19 cellular contexts compared by ENCODE assay signal in the genomic region with DNA sequence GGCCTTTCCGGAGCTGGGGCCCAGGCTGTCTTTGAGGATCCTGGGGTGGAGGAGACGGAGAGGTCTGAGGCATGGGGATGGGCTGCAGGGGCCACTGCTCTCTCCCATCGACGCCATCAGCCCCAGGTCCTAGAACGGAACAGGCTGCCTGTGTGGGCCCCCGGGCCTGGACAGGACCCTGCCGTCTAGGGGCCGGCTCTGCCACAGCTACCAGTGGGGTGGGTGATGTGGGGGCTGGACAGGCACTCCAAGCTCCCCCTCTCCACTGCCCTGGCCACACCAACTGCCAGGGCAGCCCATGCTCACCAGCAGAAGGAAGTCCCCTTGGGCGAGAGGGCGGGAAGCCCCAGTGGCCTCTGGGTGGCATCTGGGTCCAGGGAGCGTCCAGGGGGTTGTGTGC. TPM values are rescaled to one million over a fixed set of nuclear protein-coding genes. Genes with fewer than 3 reads are reported as not detected.
DNase-seq lines count a peak whose midpoint lies in the region; TF ChIP-seq lines count a peak whose summit lies in the region.
"Had no signal": no experiment of that assay in that cellular context is flagged by ENCODE, and none has a peak within 500 bp of the region (broad histone marks: within the 10 kb centered on the region; RNA-seq: fewer than 3 reads in every experiment).

No MANE protein-coding gene starts in this region.

- H4K20me1 ChIP-seq in BLaER1: no peaks in the 10 kb centered on the region

- DNase-seq in neuronal stem cell (ENCODE audit: low spot score) (no peak), spleen (no peak), NCI-H2227 (lab: John Stamatoyannopoulos, UW; ENCODE audit: unreplicated experiment) (no peak)
- DNase-seq: AML-193; Caco-2; Calu3; CD4-positive, alpha-beta T cell; CD8-positive, alpha-beta T cell; DMS53; DMS79; DND-41; EL; GDM1 had no signal

- peak overlapping the region; percentile 87 for H2BK15ac ChIP-seq in neuronal stem cell (ENCODE audit: low read length)

- no peak overlapping the region for H3K23ac ChIP-seq in neuronal stem cell (ENCODE audit: low read depth, low read length, poor library complexity)

- H3K4me1 ChIP-seq in BLaER1 (peaks cover 68% of the 10 kb centered on the region), HEK293 (ENCODE audit: control insufficient read depth, insufficient read depth, low read length) (peaks cover 14% of the 10 kb centered on the region), neuronal stem cell (ENCODE audit: control insufficient read depth in 2 of 2, insufficient read depth in 1 of 2, low read depth in 1 of 2, low read length in 2 of 2) (peaks cover 3 to 22% of the 10 kb centered on the region in 2 donors), spleen (peaks cover 0 to 14% (median 9%) of the 10 kb centered on the region in 6 donors)
- H3K4me1 ChIP-seq: A549, Caco-2 had no signal

- H3K79me1 ChIP-seq in neuronal stem cell (ENCODE audit: low read depth, low read length): no peaks in the 10 kb centered on the region

- WGBS in neuronal stem cell (ENCODE audit: extremely low coverage in 2 of 2, insufficient read length in 2 of 2, insufficient replicate concordance in 1 of 2), 2 donors: no CpG with 5 or more reads among the region's 11 CpGs
- 67 to 82% (median 81%) methylated on average over 9 to 11 of the region's 11 CpGs for WGBS in spleen, 5 donors

- H3K4ac ChIP-seq in neuronal stem cell (ENCODE audit: low read length): no peak overlapping the region

- CTCF ChIA-PET in HEK293 (lab: Yijun Ruan, JAX): interaction anchor here (0.6 to 3.4 kb wide), 5 partner anchors 23 to 279 kb away, joined by 3 to 20 read pairs (median 4); no protein-coding TSS in a partner anchor

- H2AK5ac ChIP-seq in neuronal stem cell (ENCODE audit: low read depth, low read length): peak overlapping the region; percentile 83

- TF ChIP-seq POLR2A in spleen (IDR thresholded peaks at IDR 0.05): no peak

- H3K9me3 ChIP-seq in BLaER1 (no peaks in the 10 kb centered on the region), HEK293 (ENCODE audit: control insufficient read depth, insufficient read depth, low read depth, low read length) (no peaks in the 10 kb centered on the region), neuronal stem cell (replicated peaks in 1 of 2; ENCODE audit: control insufficient read depth in 2 of 2, insufficient read depth in 1 of 2, low read depth in 1 of 2, low read length in 2 of 2) (no peaks in the 10 kb centered on the region), spleen (no peaks in the 10 kb centered on the region)
- H3K9me3 ChIP-seq: A549, Caco-2 had no signal

- peak overlapping the region; percentile 67 for H3K14ac ChIP-seq in neuronal stem cell (ENCODE audit: low read length)

- intact Hi-C loops in spleen (cut with DNase I; ENCODE audit: low total_unique reads): no loop called here

- H3K4me3 ChIP-seq in BLaER1: no peak overlapping the region
- no peak overlapping the region for H3K4me3 ChIP-seq in HEK293 (ENCODE audit: low read depth, low read length)
- no peak overlapping the region for H3K4me3 ChIP-seq in neuronal stem cell (ENCODE audit: low read length in 2 of 2)
- H3K4me3 ChIP-seq in spleen: no peak overlapping the region
- H3K4me3 ChIP-seq: A549, GM12878 had no signal

- peak overlapping the region; percentile 7 for H2BK5ac ChIP-seq in neuronal stem cell (ENCODE audit: low read length)

- H2AFZ ChIP-seq in neuronal stem cell (ENCODE audit: low read length): no peak overlapping the region

- peak overlapping the region; percentile 7 for H3K18ac ChIP-seq in neuronal stem cell (ENCODE audit: low read length)

- H3K27me3 ChIP-seq in BLaER1 (peaks cover 10% of the 10 kb centered on the region; the same call in 1 of the 2 replicates), neuronal stem cell (ENCODE audit: control insufficient read depth in 3 of 3, insufficient read depth in 3 of 3, low read depth in 1 of 3, low read length in 3 of 3) (peaks cover 0 to 81% (median 0%) of the 10 kb centered on the region in 3 experiments), spleen (replicated peaks in 1 of 7) (peaks cover 0 to 84% (median 5%) of the 10 kb centered on the region in 7 donors)

- no peak overlapping the region for H3K27ac ChIP-seq in BLaER1
- H3K27ac ChIP-seq in HEK293 (ENCODE audit: extremely low read depth, low read depth, low read length): no peak overlapping the region
- no peak overlapping the region for H3K27ac ChIP-seq in neuronal stem cell (replicated peaks; ENCODE audit: low read length)
- no peak overlapping the region for H3K27ac ChIP-seq in spleen
- H3K27ac ChIP-seq: 22Rv1, A549, C4-2B had no signal

- H3K9ac ChIP-seq in BLaER1 (no peak overlapping the region), neuronal stem cell (ENCODE audit: low read depth, low read length, poor library complexity) (no peak overlapping the region)

- H4K91ac ChIP-seq in neuronal stem cell (ENCODE audit: low read depth, low read length, poor library complexity): no peak overlapping the region

- peak overlapping the region; percentile 46 for H2BK12ac ChIP-seq in neuronal stem cell (ENCODE audit: low read length)

- POLR2A ChIA-PET in HEK293 (lab: Yijun Ruan, JAX): interaction anchor here (0.7 kb wide), 1 partner anchor 24 kb away, joined by 3 read pairs; no protein-coding TSS in a partner anchor

- H3K36me3 ChIP-seq in BLaER1 (no peaks in the 10 kb centered on the region), HEK293 (ENCODE audit: control insufficient read depth in 2 of 2, insufficient read depth in 1 of 2, low read length in 2 of 2) (no peaks in the 10 kb centered on the region), neuronal stem cell (replicated peaks in 1 of 2; ENCODE audit: control insufficient read depth in 2 of 2, insufficient read depth in 2 of 2, low read length in 2 of 2) (no peaks in the 10 kb centered on the region), spleen (no peaks in the 10 kb centered on the region)

- TF ChIP-seq CTCF in HEK293 (tag by site-specific recombination; IDR thresholded peaks at IDR 0.05) (no peak), spleen (IDR thresholded peaks at IDR 0.05 in 8 of 11, conservative IDR thresholded peaks at IDR 0.05 in 3 of 11) (no peak)

- peak overlapping the region; percentile 88 for H3K4me2 ChIP-seq in BLaER1
- H3K4me2 ChIP-seq in neuronal stem cell (ENCODE audit: insufficient read depth, low read length, poor library complexity, severe bottlenecking): no peak overlapping the region
- H3K4me2 ChIP-seq: A549 had no signal

- peak overlapping the region; percentile 74 for H2BK120ac ChIP-seq in neuronal stem cell (ENCODE audit: low read depth, low read length)

- no peak overlapping the region for H4K8ac ChIP-seq in neuronal stem cell (ENCODE audit: low read depth, low read length)

TF ChIP-seq in HEK293, 187 proteins besides CTCF, POLR2A, EP300 and RAD21:
- TF ChIP-seq GLIS2 (tag by site-specific recombination; IDR thresholded peaks at IDR 0.05): peak; percentile 36; the same call in 1 of the 2 replicates
- TF ChIP-seq ZNF664 (tag by site-specific recombination; IDR thresholded peaks at IDR 0.05): no peak

RNA-seq across cellular contexts. Expression of gene ENGASE, which starts 37.8 kb away (rescaled TPM):
- polyA plus RNA-seq in neuronal stem cell (2013, experiment 1 of 2): 17.4 TPM
- polyA plus RNA-seq in neuronal stem cell (2013, experiment 2 of 2): 18.1 TPM
- 100 to 1,000 TPM in 3 of 7 donors, 10 to 100 TPM in 4; 54.7 to 148 (median 99.4) TPM for total RNA-seq in spleen
- polyA plus RNA-seq in spleen: 100 to 1,000 TPM in 1 of 3 donors, 10 to 100 TPM in 2; 25.0 to 101 (median 43.6) TPM
